1 cellular context compared by ENCODE assay signal in genomic region chr10:124791378-124792348, GRCh38.
TF ChIP-seq lines count a peak whose summit lies in the region.

TSS of gene EEF1AKMT2 (minus strand) at chr10:124791887. CDS start at chr10:124791833, 54 bp downstream.

TF ChIP-seq in HepG2, 621 proteins besides CTCF, POLR2A, EP300 and RAD21 (continued from another document):
- TF ChIP-seq ZNF292 (CRISPR knock-in tag; IDR thresholded peaks at IDR 0.05; ENCODE audit: borderline replicate concordance, low read depth) (peak; percentile 51; the same call in 1 of the 2 replicates), TBL1XR1 (IDR thresholded peaks at IDR 0.05; ENCODE audit: borderline replicate concordance, low read length, partially characterized antibody) (no peak), NFE2 (CRISPR knock-in tag; IDR thresholded peaks at IDR 0.05) (no peak), ZNF709 (CRISPR knock-in tag; IDR thresholded peaks at IDR 0.05) (peak; percentile 77), FOXO1 (CRISPR knock-in tag; IDR thresholded peaks at IDR 0.05) (peak; percentile 85), ZHX2 (IDR thresholded peaks at IDR 0.05; ENCODE audit: low read depth) (no peak; the same call in 1 of the 2 replicates), ZHX2 (CRISPR knock-in tag; IDR thresholded peaks at IDR 0.05; ENCODE audit: borderline replicate concordance) (no peak; the same call in 1 of the 2 replicates), RARG (CRISPR knock-in tag; IDR thresholded peaks at IDR 0.05; ENCODE audit: low read depth) (0 out of 2 replicates have a peak, but pooled peaks have one; percentile 43)
TF ChIP-seq in HepG2: peak in this region for 376.
